In the genomic region with DNA sequence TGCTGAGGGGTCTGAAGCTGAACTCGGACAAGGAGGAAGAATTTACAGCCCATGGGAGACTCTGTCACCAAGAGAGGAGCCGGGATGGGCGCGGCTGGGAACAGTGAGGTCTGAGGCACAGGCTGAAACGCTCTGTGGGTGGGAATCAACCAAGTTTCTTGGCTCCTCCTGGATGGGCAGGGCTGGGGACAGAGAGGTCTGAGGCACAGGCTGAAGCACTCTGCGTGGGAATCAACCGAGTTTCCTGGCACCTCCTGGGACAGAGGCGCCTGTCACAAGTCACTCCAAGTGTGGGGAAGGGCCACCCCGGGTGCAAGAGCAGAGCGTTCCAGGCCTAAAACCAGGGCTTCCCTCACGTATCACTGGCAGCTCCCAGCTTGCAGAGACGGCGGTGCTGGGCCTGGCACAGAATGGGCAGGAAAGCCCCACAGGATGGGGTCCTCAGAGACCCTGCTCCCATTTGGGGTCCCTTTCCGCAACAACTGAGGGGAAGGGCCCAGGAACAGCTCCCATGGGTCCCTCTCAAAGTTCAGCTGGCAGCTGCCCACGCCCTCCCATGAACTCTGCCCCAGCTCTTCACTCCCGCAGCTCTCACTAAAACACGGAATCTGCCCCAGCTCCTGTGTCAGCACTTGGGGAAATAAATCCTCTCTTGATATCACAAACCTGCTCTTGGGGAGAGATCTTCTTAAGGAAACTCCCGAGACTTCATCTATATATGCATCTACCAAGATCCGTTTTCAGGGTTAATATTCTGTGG, we compare ENCODE assay signal across 15 cellular contexts.
"Had no signal": no experiment of that assay in that cellular context is flagged by ENCODE, and none has a peak within 500 bp of the region (broad histone marks: within the 10 kb centered on the region; RNA-seq: fewer than 3 reads in every experiment).

No MANE protein-coding gene starts in this region.

- H3K9me3 Mint-ChIP-seq: activated naive CD4-positive, alpha-beta T cell treated with anti-CD3 and anti-CD28 coated beads, Interleukin-2, amount 50 U/mL, for 72 hours; naive thymus-derived CD8-positive, alpha-beta T cell had no signal

- H3K4me1 ChIP-seq: esophagus squamous epithelium, foreskin keratinocyte, prostate gland, tibial artery had no signal

- ATAC-seq: activated naive CD4-positive, alpha-beta T cell treated with anti-CD3 and anti-CD28 coated beads, Interleukin-2, amount 50 U/mL, for 72 hours; foreskin keratinocyte; mucosa of descending colon; naive thymus-derived CD8-positive, alpha-beta T cell had no signal

- FAIRE-seq: kidney, TTC549 had no signal

- DNase-seq: activated CD4-positive, alpha-beta T cell treated with anti-CD3 and anti-CD28 coated beads, Interleukin-2, amount 50 U/mL, for 1 hour; activated effector memory CD4-positive, alpha-beta T cell treated with anti-CD3 and anti-CD28 coated beads, Interleukin-2, amount 50 U/mL, for 16 hours; esophagus squamous epithelium; foreskin keratinocyte; kidney; mucosa of descending colon; naive thymus-derived CD8-positive, alpha-beta T cell; occipital lobe; SHP77 treated with DMSO at 0.1 percent for 48 hours; stimulated activated CD4-positive, alpha-beta T cell treated with anti-CD3 and anti-CD28 coated beads, Interleukin-4, amount 100 ng/mL, for 4 hours; T-helper 2 cell; tibial artery had no signal

- H3K27me3 ChIP-seq: esophagus squamous epithelium, foreskin keratinocyte, tibial artery had no signal

- H3K27ac ChIP-seq: esophagus squamous epithelium, foreskin keratinocyte, prostate gland, tibial artery had no signal

- H3K4me3 Mint-ChIP-seq: naive thymus-derived CD8-positive, alpha-beta T cell had no signal

- H3K4me3 ChIP-seq: esophagus squamous epithelium, mucosa of descending colon, prostate gland, tibial artery had no signal

- H3K27me3 Mint-ChIP-seq: naive thymus-derived CD8-positive, alpha-beta T cell had no signal

- H3K9me3 ChIP-seq: esophagus squamous epithelium, mucosa of descending colon, prostate gland, tibial artery had no signal
